ENCODE assay signal across 17 cellular contexts in genomic region chr5:3736926-3737325, GRCh38.
A peak's percentile ranks its signal among the peaks of the same experiment; 100 is the strongest.
DNase-seq lines count a peak whose midpoint lies in the region; ATAC-seq, FAIRE-seq and TF ChIP-seq lines count a peak whose summit lies in the region.
"Had no signal": no experiment of that assay in that cellular context is flagged by ENCODE, and none has a peak within 500 bp of the region (broad histone marks: within the 10 kb centered on the region; RNA-seq: fewer than 3 reads in every experiment).

No MANE protein-coding gene starts in this region.

- no peak overlapping the region for H3K4me2 ChIP-seq in HepG2 (ENCODE audit: low read depth, low read length)
- H3K4me2 ChIP-seq in neuronal stem cell (ENCODE audit: insufficient read depth, low read length, poor library complexity, severe bottlenecking), result no peak overlapping the region
- H3K4me2 ChIP-seq: BLaER1 had no signal

- DNase-seq in HepG2 (ENCODE audit: low spot score) (no peak), right lobe of liver (no peak), astrocyte of the cerebellum (ENCODE audit: low read depth) (peak; percentile 16), neuronal stem cell (ENCODE audit: low spot score) (no peak), NAMALWA (ENCODE audit: low spot score) (no peak), HFFc6 (no peak), retina (no peak), HTR-8/SVneo (ENCODE audit: insufficient read length, low spot score) (no peak)
- DNase-seq: 8988T; AML-193; CD8-positive, alpha-beta memory T cell; DMS53; GM23248; H9 had no signal

- H3K4me1 ChIP-seq in HepG2 (ENCODE audit: insufficient read depth, low read length) (no peaks in the 10 kb centered on the region), right lobe of liver (no peaks in the 10 kb centered on the region), neuronal stem cell (ENCODE audit: control insufficient read depth in 2 of 2, insufficient read depth in 1 of 2, low read depth in 1 of 2, low read length in 2 of 2) (peaks cover 4 to 5% of the 10 kb centered on the region in 2 donors)
- H3K4me1 ChIP-seq: BLaER1 had no signal

- H3K4me1 Mint-ChIP-seq in HFFc6 (ENCODE audit: low read depth), result no peaks in the 10 kb centered on the region
- H3K4me1 Mint-ChIP-seq: CD8-positive, alpha-beta memory T cell had no signal

- BruUV-seq in HepG2 (replicated peaks; lab: Mats Ljungman, UMichigan), result no TSS peak

- H3K9me3 ChIP-seq in HepG2 (ENCODE audit: low read length) (no peaks in the 10 kb centered on the region), right lobe of liver (no peaks in the 10 kb centered on the region), neuronal stem cell (replicated peaks in 1 of 2; ENCODE audit: control insufficient read depth in 2 of 2, insufficient read depth in 1 of 2, low read depth in 1 of 2, low read length in 2 of 2) (no peaks in the 10 kb centered on the region)
- H3K9me3 ChIP-seq: BLaER1 had no signal

- CTCF ChIA-PET in HepG2 (lab: Yijun Ruan, JAX; ENCODE audit: low intra/inter-chr PET ratio, low total read pairs), result no interaction called here

- no peaks in the 10 kb centered on the region for H3K27me3 ChIP-seq in HepG2 (ENCODE audit: control insufficient read depth in 1 of 2, insufficient read depth in 2 of 2, low read length in 2 of 2)
- no peaks in the 10 kb centered on the region for H3K27me3 ChIP-seq in right lobe of liver
- H3K27me3 ChIP-seq in neuronal stem cell (ENCODE audit: control insufficient read depth in 3 of 3, insufficient read depth in 3 of 3, low read depth in 1 of 3, low read length in 3 of 3), result no peaks in the 10 kb centered on the region
- H3K27me3 ChIP-seq: BLaER1 had no signal

- no peaks in the 10 kb centered on the region for H3K79me2 ChIP-seq in HepG2 (ENCODE audit: insufficient read depth, low read length)

- no peaks in the 10 kb centered on the region; the same call in 1 of the 2 replicates for H3K36me3 Mint-ChIP-seq in HFFc6 (ENCODE audit: low read depth)
- H3K36me3 Mint-ChIP-seq: CD8-positive, alpha-beta memory T cell had no signal

- H4K20me1 ChIP-seq in HepG2 (ENCODE audit: insufficient read depth, low read length), result no peaks in the 10 kb centered on the region
- H4K20me1 ChIP-seq: BLaER1 had no signal

- H3K14ac ChIP-seq in neuronal stem cell (ENCODE audit: low read length), result no peak overlapping the region

- intact Hi-C loops in HepG2 (cut with micrococcal nuclease; ENCODE audit: unreplicated experiment), result no loop called here
- intact Hi-C loops in right lobe of liver (cut with DNase I), result no loop called here

- H3K36me3 ChIP-seq in HepG2 (replicated peaks in 1 of 2; ENCODE audit: control insufficient read depth in 1 of 2, insufficient read depth in 2 of 2, low read length in 2 of 2) (no peaks in the 10 kb centered on the region), right lobe of liver (no peaks in the 10 kb centered on the region), neuronal stem cell (replicated peaks in 1 of 2; ENCODE audit: control insufficient read depth in 2 of 2, insufficient read depth in 2 of 2, low read length in 2 of 2) (no peaks in the 10 kb centered on the region)
- H3K36me3 ChIP-seq: BLaER1 had no signal

- H3K4me3 Mint-ChIP-seq in HFFc6, result no peak overlapping the region
- H3K4me3 Mint-ChIP-seq: CD8-positive, alpha-beta memory T cell; H9 had no signal

- no peak for ATAC-seq in HepG2
- ATAC-seq in right lobe of liver, result no peak
- ATAC-seq: GM12878 had no signal

- no peak for TF ChIP-seq CTCF in HepG2 (CRISPR knock-in tag; IDR thresholded peaks at IDR 0.05)
- no peak for TF ChIP-seq CTCF in right lobe of liver (IDR thresholded peaks at IDR 0.05)
- no peak for TF ChIP-seq CTCF in astrocyte of the cerebellum (IDR thresholded peaks at IDR 0.05; ENCODE audit: low read depth, low read length, missing control alignments)
- TF ChIP-seq CTCF in HFFc6 (IDR thresholded peaks at IDR 0.05), result no peak

- H3K27ac Mint-ChIP-seq in HFFc6, result no peak overlapping the region
- H3K27ac Mint-ChIP-seq: CD8-positive, alpha-beta memory T cell; H9 had no signal

- H3K27ac ChIP-seq in HepG2 (ENCODE audit: extremely low read length, insufficient read depth, low read length) (no peak overlapping the region), right lobe of liver (no peak overlapping the region), neuronal stem cell (replicated peaks; ENCODE audit: low read length) (no peak overlapping the region)
- H3K27ac ChIP-seq: BLaER1, GM23248 had no signal

- H2BK5ac ChIP-seq in neuronal stem cell (ENCODE audit: low read length), result peak overlapping the region; percentile 57

- TF ChIP-seq POLR2A in HepG2 (IDR thresholded peaks at IDR 0.05; ENCODE audit: insufficient read depth in 1 of 2, low read depth in 2 of 2, low read length in 2 of 2) (no peak), right lobe of liver (IDR thresholded peaks at IDR 0.05) (no peak)

- no peak overlapping the region for H2BK12ac ChIP-seq in neuronal stem cell (ENCODE audit: low read length)

- POLR2A ChIA-PET in HepG2 (lab: Yijun Ruan, JAX), result no interaction called here

- H4K8ac ChIP-seq in neuronal stem cell (ENCODE audit: low read depth, low read length), result no peak overlapping the region

- FAIRE-seq in HepG2 (lab: Jason Lieb, UNC), result no peak
- no peak for FAIRE-seq in HTR-8/SVneo (lab: Jason Lieb, UNC)
- FAIRE-seq: GM12878, GM18507 had no signal

- no peak overlapping the region for H3K23ac ChIP-seq in neuronal stem cell (ENCODE audit: low read depth, low read length, poor library complexity)

- H2BK15ac ChIP-seq in neuronal stem cell (ENCODE audit: low read length), result peak overlapping the region; percentile 89

- no peak for TF ChIP-seq RAD21 in HepG2 (CRISPR knock-in tag; IDR thresholded peaks at IDR 0.05)

- TF ChIP-seq EP300 in HepG2 (IDR thresholded peaks at IDR 0.05; ENCODE audit: low read depth in 2 of 2, low read length in 2 of 2), result no peak
- no peak for TF ChIP-seq EP300 in HepG2 (CRISPR knock-in tag; IDR thresholded peaks at IDR 0.05; ENCODE audit: borderline replicate concordance)

- H3K9me3 Mint-ChIP-seq in HFFc6, result peaks cover 59% of the 10 kb centered on the region
- H3K9me3 Mint-ChIP-seq: H9 had no signal

- H2AFZ ChIP-seq in HepG2 (ENCODE audit: low read length), result no peak overlapping the region
- H2AFZ ChIP-seq in neuronal stem cell (ENCODE audit: low read length), result peak overlapping the region; percentile 77
- H2AFZ ChIP-seq: GM23248 had no signal

- in situ Hi-C loops in HepG2 (cut with HindIII; ENCODE audit: extremely low pct_ligation_motif_present, low pct_unique_long_range_greater_than_20kb), result no loop called here
- in situ Hi-C loops in astrocyte of the cerebellum (cut with HindIII; ENCODE audit: low sequenced_read_pairs), result no loop called here

- no peak overlapping the region for H3K9ac ChIP-seq in HepG2 (ENCODE audit: insufficient read depth, low read depth, low read length)
- no peak overlapping the region for H3K9ac ChIP-seq in neuronal stem cell (ENCODE audit: low read depth, low read length, poor library complexity)
- H3K9ac ChIP-seq: BLaER1, GM23248 had no signal

- no peak overlapping the region for H4K91ac ChIP-seq in neuronal stem cell (ENCODE audit: low read depth, low read length, poor library complexity)

- H3K18ac ChIP-seq in neuronal stem cell (ENCODE audit: low read length), result no peak overlapping the region

- 44% methylated on average over 9 of the region's 9 CpGs for whole genome bisulfite sequencing in HepG2 (ENCODE audit: low lambda C conversion rate)
- WGBS in right lobe of liver (ENCODE audit: insufficient coverage, low coverage, low lambda C conversion rate, missing lambda C conversion rate), result 56% methylated on average over 8 of the region's 9 CpGs
- WGBS in neuronal stem cell (ENCODE audit: extremely low coverage in 2 of 2, insufficient read length in 2 of 2, insufficient replicate concordance in 1 of 2), 2 donors, result no CpG with 5 or more reads among the region's 9 CpGs

- no peak overlapping the region for H2BK120ac ChIP-seq in neuronal stem cell (ENCODE audit: low read depth, low read length)

- H3K79me1 ChIP-seq in neuronal stem cell (ENCODE audit: low read depth, low read length), result no peaks in the 10 kb centered on the region

- H3K4ac ChIP-seq in neuronal stem cell (ENCODE audit: low read length), result no peak overlapping the region

- no peaks in the 10 kb centered on the region; the same call in 1 of the 2 replicates for H3K27me3 Mint-ChIP-seq in HFFc6 (ENCODE audit: insufficient read depth)
- H3K27me3 Mint-ChIP-seq: CD8-positive, alpha-beta memory T cell had no signal

- no peak overlapping the region for H2AK5ac ChIP-seq in neuronal stem cell (ENCODE audit: low read depth, low read length)

- H3K4me3 ChIP-seq in HepG2 (replicated peaks in 1 of 3; ENCODE audit: insufficient read depth in 1 of 3, low read depth in 2 of 3, low read length in 3 of 3) (no peak overlapping the region), right lobe of liver (no peak overlapping the region), astrocyte of the cerebellum (ENCODE audit: low read depth, low read length) (no peak overlapping the region), neuronal stem cell (ENCODE audit: low read length in 2 of 2) (no peak overlapping the region)
- H3K4me3 ChIP-seq: BLaER1, GM12878, GM23248 had no signal

TF ChIP-seq in HepG2, 621 proteins besides CTCF, POLR2A, EP300 and RAD21 (continues in another document):
- no peak for TF ChIP-seq CHD4 (IDR thresholded peaks at IDR 0.05; ENCODE audit: borderline replicate concordance, low read length)
- TF ChIP-seq ZNF841 (CRISPR knock-in tag; IDR thresholded peaks at IDR 0.05; ENCODE audit: borderline replicate concordance), result no peak
- TF ChIP-seq MLLT10 (CRISPR knock-in tag; IDR thresholded peaks at IDR 0.05), result no peak
- TF ChIP-seq TEF (CRISPR knock-in tag; IDR thresholded peaks at IDR 0.05), result no peak
- TF ChIP-seq GMEB2 (CRISPR knock-in tag; IDR thresholded peaks at IDR 0.05; ENCODE audit: low read depth), result no peak
- TF ChIP-seq ZNF121 (CRISPR knock-in tag; IDR thresholded peaks at IDR 0.05), result no peak
- TF ChIP-seq BORCS8-MEF2B (CRISPR knock-in tag; IDR thresholded peaks at IDR 0.05), result no peak
